8 cellular contexts compared by ENCODE assay signal in the genomic region with DNA sequence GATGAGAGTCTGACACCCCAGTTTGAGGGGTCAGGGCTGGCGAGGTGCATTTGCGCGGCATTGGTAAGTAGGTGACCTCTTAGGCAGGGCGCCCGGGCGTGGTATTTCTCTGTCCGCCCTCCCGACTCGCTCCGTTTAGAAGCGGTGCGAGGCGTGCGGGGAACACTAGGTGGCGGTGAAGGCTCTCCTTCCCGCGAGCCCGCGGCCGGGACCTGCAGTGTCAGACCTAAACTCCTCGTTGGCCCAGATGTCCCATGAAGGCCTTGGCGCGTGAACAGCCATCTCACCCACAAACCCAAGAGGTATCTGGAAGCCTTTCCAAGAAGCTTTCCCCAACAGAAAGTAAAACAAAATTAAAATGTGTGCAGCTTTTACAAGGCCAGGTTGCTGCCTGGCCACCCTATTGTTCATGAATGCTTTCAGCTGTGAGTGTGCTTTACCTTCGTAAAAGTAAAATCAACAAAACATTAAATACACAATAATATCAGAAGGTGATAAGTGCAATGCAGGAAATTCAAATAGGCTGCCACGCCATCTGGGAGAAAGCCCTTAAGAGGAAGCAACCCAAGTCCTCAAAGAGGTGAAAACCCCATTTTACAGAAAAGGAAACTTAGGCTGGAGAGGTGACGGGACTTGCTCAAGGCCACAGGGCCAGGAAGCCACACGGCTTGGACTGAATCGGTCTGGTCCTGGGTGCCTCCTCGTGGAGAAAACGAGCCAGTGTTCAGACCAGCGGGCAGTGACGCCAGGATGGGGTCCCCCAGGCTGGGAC.
DNase-seq lines count a peak whose midpoint lies in the region; ATAC-seq and TF ChIP-seq lines count a peak whose summit lies in the region.

No MANE protein-coding gene starts in this region.

- DNase-seq in DMS79 treated with DMSO at 0.1 percent for 48 hours (lab: John Stamatoyannopoulos, UW) (peak; percentile 42), SK-MEL-5 (ENCODE audit: low read depth, low spot score) (peak; percentile 73), tibial artery (peak; percentile 68 to 83)
- peak; percentile 53 for DNase-seq in activated gamma-delta T cell treated with anti-CD3 and anti-CD28 coated beads, Interleukin-2, amount 50 U/mL, for 16 hours (ENCODE audit: low read depth)

- H3K4me3 ChIP-seq in gastroesophageal sphincter (no peak overlapping the region), parathyroid adenoma (ENCODE audit: low read depth, low read length) (no peak overlapping the region), tibial artery (no peak overlapping the region)

- H3K4me2 ChIP-seq in parathyroid adenoma (ENCODE audit: low read length), result peak overlapping the region; percentile 57

- no peak for TF ChIP-seq EP300 in gastroesophageal sphincter (IDR thresholded peaks at IDR 0.05)

- peaks cover 65% of the 10 kb centered on the region for H3K27me3 ChIP-seq in gastroesophageal sphincter
- H3K27me3 ChIP-seq in parathyroid adenoma (ENCODE audit: control insufficient read depth, insufficient read depth, low read length), result no peaks in the 10 kb centered on the region
- H3K27me3 ChIP-seq in tibial artery, result peaks cover 0 to 48% of the 10 kb centered on the region in 2 donors

- intact Hi-C loops in tibial artery (cut with DNase I; ENCODE audit: low total_unique reads), result loop anchor here (5.0 kb wide), 1 partner anchor 141 kb away; no protein-coding TSS in a partner anchor

- in situ Hi-C loops in SK-MEL-5 (cut with HindIII; ENCODE audit: low pct_unique_long_range_greater_than_20kb, low sequenced_read_pairs), result no loop called here

- TF ChIP-seq CTCF in LNCAP (IDR thresholded peaks at IDR 0.05), result peak; percentile 90
- peak in 3 of 4 experiments; percentile 82 to 95 (median 83) for TF ChIP-seq CTCF in gastroesophageal sphincter (IDR thresholded peaks at IDR 0.05)
- TF ChIP-seq CTCF in parathyroid adenoma (IDR thresholded peaks at IDR 0.05), result peak; percentile 59
- TF ChIP-seq CTCF in tibial artery (IDR thresholded peaks at IDR 0.05), result peak; percentile 86 to 89

- H3K9me3 ChIP-seq in gastroesophageal sphincter (no peaks in the 10 kb centered on the region), parathyroid adenoma (ENCODE audit: control insufficient read depth, low read length) (no peaks in the 10 kb centered on the region), tibial artery (no peaks in the 10 kb centered on the region)

- no peak overlapping the region for H2AFZ ChIP-seq in parathyroid adenoma

- peak; percentile 82 for ATAC-seq in GM21786 (IDR thresholded peaks at IDR 0.05; ENCODE audit: unreplicated experiment)
- ATAC-seq in gastroesophageal sphincter, result peak; percentile 85

- H3K27ac ChIP-seq in gastroesophageal sphincter (no peak overlapping the region), parathyroid adenoma (no peak overlapping the region), tibial artery (no peak overlapping the region)

- no peaks in the 10 kb centered on the region for H3K36me3 ChIP-seq in gastroesophageal sphincter
- H3K36me3 ChIP-seq in parathyroid adenoma (ENCODE audit: control insufficient read depth, insufficient read depth, low read length), result no peaks in the 10 kb centered on the region
- no peaks in the 10 kb centered on the region for H3K36me3 ChIP-seq in tibial artery

- TF ChIP-seq POLR2A in gastroesophageal sphincter (IDR thresholded peaks at IDR 0.05), result no peak

- H3K4me1 ChIP-seq in gastroesophageal sphincter (peaks cover 0 to 27% (median 8%) of the 10 kb centered on the region in 3 donors), parathyroid adenoma (no peaks in the 10 kb centered on the region), tibial artery (peaks cover 0 to 22% (median 14%) of the 10 kb centered on the region in 4 donors)

- no peak overlapping the region for H3K9ac ChIP-seq in parathyroid adenoma

- 15 to 23% methylated on average over 4 to 21 of the region's 32 CpGs for WGBS in gastroesophageal sphincter (ENCODE audit: low coverage in 1 of 2), 2 donors

- no peaks in the 10 kb centered on the region for H3K79me2 ChIP-seq in parathyroid adenoma
